ENCODE assay signal across 13 cellular contexts in genomic region chr14:24630872-24631477, GRCh38. TPM values are rescaled to one million over a fixed set of nuclear protein-coding genes. Genes with fewer than 3 reads are reported as not detected.
DNase-seq lines count a peak whose midpoint lies in the region; ATAC-seq and TF ChIP-seq lines count a peak whose summit lies in the region.
"Had no signal": no experiment of that assay in that cellular context is flagged by ENCODE, and none has a peak within 500 bp of the region (broad histone marks: within the 10 kb centered on the region; RNA-seq: fewer than 3 reads in every experiment).

No MANE protein-coding gene starts in this region.

- no peak overlapping the region for H3K27ac Mint-ChIP-seq in Calu3 (ENCODE audit: unreplicated experiment)
- peak overlapping the region; percentile 92 for H3K27ac Mint-ChIP-seq in activated T-helper 17 cell treated with anti-CD3 and anti-CD28 coated beads, Interleukin-2, amount 50 U/mL, for 72 hours
- no peak overlapping the region for H3K27ac Mint-ChIP-seq in Caco-2 (ENCODE audit: unreplicated experiment)

- H3K4me1 ChIP-seq in Caco-2 = no peaks in the 10 kb centered on the region

- intact Hi-C loops in Calu3 (cut with micrococcal nuclease; ENCODE audit: unreplicated experiment) = no loop called here
- intact Hi-C loops in Caco-2 (cut with micrococcal nuclease; ENCODE audit: unreplicated experiment) = no loop called here

- H3K4me1 Mint-ChIP-seq in Calu3 (ENCODE audit: low read depth, unreplicated experiment) (peaks cover 12% of the 10 kb centered on the region), Caco-2 (ENCODE audit: low read depth, unreplicated experiment) (no peaks in the 10 kb centered on the region)
- peaks cover 21% of the 10 kb centered on the region for H3K4me1 Mint-ChIP-seq in activated T-helper 17 cell treated with anti-CD3 and anti-CD28 coated beads, Interleukin-2, amount 50 U/mL, for 72 hours

- H3K27me3 Mint-ChIP-seq in Calu3 (ENCODE audit: unreplicated experiment) (no peaks in the 10 kb centered on the region), Caco-2 (ENCODE audit: insufficient read depth, unreplicated experiment) (peaks cover 4% of the 10 kb centered on the region)
- peaks cover 2% of the 10 kb centered on the region for H3K27me3 Mint-ChIP-seq in activated T-helper 17 cell treated with anti-CD3 and anti-CD28 coated beads, Interleukin-2, amount 50 U/mL, for 72 hours

- H3K4me3 ChIP-seq in Caco-2 (ENCODE audit: low read depth, low read length) = no peak overlapping the region

- no peak for ATAC-seq in activated T-helper 17 cell treated with anti-CD3 and anti-CD28 coated beads, Interleukin-2, amount 50 U/mL, for 72 hours (replicated peaks)
- ATAC-seq in activated CD4-positive, CD25-positive, alpha-beta regulatory T cell treated with anti-CD3 and anti-CD28 coated beads, Interleukin-2, amount 50 U/mL, for 24 hours = no peak

- CTCF ChIA-PET in Calu3 (lab: Charles Lee) (interaction anchor here (0.6 kb wide), 1 partner anchor 1794 kb away, joined by 7 read pairs; no protein-coding TSS in a partner anchor), Caco-2 (lab: Charles Lee) (no interaction called here)

- H3K9me3 Mint-ChIP-seq in Calu3 (ENCODE audit: low read depth, unreplicated experiment) = no peaks in the 10 kb centered on the region
- no peaks in the 10 kb centered on the region for H3K9me3 Mint-ChIP-seq in activated T-helper 17 cell treated with anti-CD3 and anti-CD28 coated beads, Interleukin-2, amount 50 U/mL, for 72 hours
- H3K9me3 Mint-ChIP-seq in Caco-2 (ENCODE audit: unreplicated experiment) = no peaks in the 10 kb centered on the region

- POLR2A ChIA-PET in Caco-2 (lab: Charles Lee) = no interaction called here

- H3K4me3 Mint-ChIP-seq in Calu3 (ENCODE audit: low read depth, unreplicated experiment) (no peak overlapping the region), Caco-2 (ENCODE audit: unreplicated experiment) (no peak overlapping the region)
- peak overlapping the region; percentile 87 for H3K4me3 Mint-ChIP-seq in activated T-helper 17 cell treated with anti-CD3 and anti-CD28 coated beads, Interleukin-2, amount 50 U/mL, for 72 hours
- H3K4me3 Mint-ChIP-seq: CD4-positive, alpha-beta memory T cell had no signal

- no peaks in the 10 kb centered on the region for H3K36me3 ChIP-seq in Caco-2 (ENCODE audit: control insufficient read depth, insufficient read depth, low read length)
- H3K36me3 ChIP-seq: esophagus squamous epithelium had no signal

- TF ChIP-seq CTCF in Calu3 (IDR thresholded peaks at IDR 0.05; ENCODE audit: unreplicated experiment) (no peak), Caco-2 (IDR thresholded peaks at IDR 0.05; ENCODE audit: insufficient read depth in 1 of 2, low read depth in 1 of 2, low read length in 1 of 2, severe bottlenecking in 1 of 2, unreplicated experiment in 1 of 2) (no peak)

- peak; percentile 48 for DNase-seq in Calu3
- DNase-seq in NCI-H1092 (lab: John Stamatoyannopoulos, UW) = peak; percentile 84
- DNase-seq in kidney tubule cell (ENCODE audit: low spot score) = peak; percentile 4
- no peak for DNase-seq in Caco-2
- no peak for DNase-seq in Ammon's horn (ENCODE audit: low spot score)
- no peak for DNase-seq in cerebellar nuclear complex (lab: John Stamatoyannopoulos, UW)
- DNase-seq: activated naive CD4-positive, alpha-beta T cell; CD4-positive, alpha-beta memory T cell; esophagus squamous epithelium; T-helper 9 cell had no signal

- no peaks in the 10 kb centered on the region for H3K36me3 Mint-ChIP-seq in Calu3 (ENCODE audit: insufficient read depth, unreplicated experiment)
- peaks cover 45% of the 10 kb centered on the region for H3K36me3 Mint-ChIP-seq in activated T-helper 17 cell treated with anti-CD3 and anti-CD28 coated beads, Interleukin-2, amount 50 U/mL, for 72 hours (ENCODE audit: low read depth)
- no peaks in the 10 kb centered on the region for H3K36me3 Mint-ChIP-seq in Caco-2 (ENCODE audit: insufficient read depth, unreplicated experiment)
- H3K36me3 Mint-ChIP-seq: CD4-positive, alpha-beta memory T cell had no signal

- no peaks in the 10 kb centered on the region for H3K9me3 ChIP-seq in Caco-2
- H3K9me3 ChIP-seq: esophagus squamous epithelium had no signal

- H3K27me3 ChIP-seq in Caco-2 (replicated peaks; ENCODE audit: control insufficient read depth, insufficient read depth, low read length) = no peaks in the 10 kb centered on the region

- BruUV-seq in Calu3 (replicated peaks; lab: Mats Ljungman, UMichigan) = no TSS peak
- no TSS peak for BruUV-seq in Caco-2 (replicated peaks; lab: Mats Ljungman, UMichigan)

RNA-seq across cellular contexts. Expression of gene GZMB, which starts 3.0 kb away (rescaled TPM):
- total RNA-seq in Calu3 (2022) = not detected in 2 replicates
- total RNA-seq in activated T-helper 17 cell treated with anti-CD3 and anti-CD28 coated beads, Interleukin-2, amount 50 U/mL, for 72 hours = 1,000 to 10,000 TPM; 1,048 to 1,422 TPM
- total RNA-seq in Caco-2 (2022) = not detected in 2 replicates
- total RNA-seq: CD4-positive, alpha-beta memory T cell had no signal

RNA-seq across cellular contexts. Expression of gene GZMH, which starts 21.5 kb away (rescaled TPM):
- total RNA-seq in Calu3 (2022) (not detected in 2 replicates), Caco-2 (2022) (not detected in 2 replicates)
- 1 to 10 TPM; 3.7 to 6.5 TPM for total RNA-seq in activated T-helper 17 cell treated with anti-CD3 and anti-CD28 coated beads, Interleukin-2, amount 50 U/mL, for 72 hours
- total RNA-seq: CD4-positive, alpha-beta memory T cell; mesenteric fat pad had no signal

RNA-seq across cellular contexts. Expression of gene CTSG, which starts 54.9 kb away (rescaled TPM):
- total RNA-seq in Calu3 (2022) (not detected in 2 replicates), Caco-2 (2022) (not detected in 2 replicates)
- not detected for total RNA-seq in activated T-helper 17 cell treated with anti-CD3 and anti-CD28 coated beads, Interleukin-2, amount 50 U/mL, for 72 hours
- total RNA-seq: CD4-positive, alpha-beta memory T cell had no signal

Comparison
In these comparisons a context has a peak if more than half of its experiments do, and no peak if none do; other contexts are left out.
1. DNase-seq: peak in Calu3 (single experiment), NCI-H1092 (single experiment) and kidney tubule cell (single experiment); none in Caco-2 (0 of 2), Ammon's horn (single experiment) and cerebellar nuclear complex (0 of 2).
2. RNA of gene GZMB, which starts 3.0 kb away (total RNA-seq): 1,048 to 1,422 TPM in activated T-helper 17 cell treated with anti-CD3 and anti-CD28 coated beads, Interleukin-2, amount 50 U/mL, for 72 hours; not detected in Calu3 and not detected in Caco-2; every median in the first group is over 1,000 times any median in the second.